Comparison of ENCODE assay signal across 19 cellular contexts in genomic region chr1:29999595-29999994, GRCh38.
DNase-seq lines count a peak whose midpoint lies in the region; ATAC-seq, FAIRE-seq and TF ChIP-seq lines count a peak whose summit lies in the region.
"Had no signal": no experiment of that assay in that cellular context is flagged by ENCODE, and none has a peak within 500 bp of the region (broad histone marks: within the 10 kb centered on the region; RNA-seq: fewer than 3 reads in every experiment).

No MANE protein-coding gene starts in this region.

- no peak for TF ChIP-seq RAD21 in H1 (IDR thresholded peaks at IDR 0.05 in 1 of 2, conservative IDR thresholded peaks at IDR 0.05 in 1 of 2; ENCODE audit: low read depth in 2 of 2, low read length in 2 of 2)

- POLR2A ChIA-PET in H1 (lab: Charles Lee; ENCODE audit: partially characterized antibody) = no interaction called here

- TF ChIP-seq POLR2A in H1 (IDR thresholded peaks at IDR 0.05; ENCODE audit: control extremely low read depth in 1 of 2, low read depth in 2 of 2, low read length in 2 of 2) (no peak), vagina (IDR thresholded peaks at IDR 0.05) (no peak)

- no peak overlapping the region for H3K4me2 ChIP-seq in H1 (ENCODE audit: insufficient read depth in 1 of 2, low read depth in 2 of 2, low read length in 2 of 2)
- H3K4me2 ChIP-seq: A549 had no signal

- no peak for FAIRE-seq in H1 (lab: Jason Lieb, UNC)
- FAIRE-seq: A549, D721Med, G401.6, GM12891 had no signal

- no peak overlapping the region for H2BK120ac ChIP-seq in H1 (replicated peaks; ENCODE audit: low read depth, low read length)

- H3K9me3 ChIP-seq in H1 (ENCODE audit: insufficient read depth in 2 of 2, low read depth in 1 of 2, low read length in 1 of 2) (no peaks in the 10 kb centered on the region), lung (ENCODE audit: control insufficient read depth in 2 of 2, insufficient read depth in 1 of 2, low read length in 1 of 2) (no peaks in the 10 kb centered on the region), vagina (no peaks in the 10 kb centered on the region)
- H3K9me3 ChIP-seq: A549, Caco-2 had no signal

- no peak for TF ChIP-seq CTCF in H1 (IDR thresholded peaks at IDR 0.05; ENCODE audit: control extremely low read depth in 1 of 3, insufficient read depth in 1 of 3, low read depth in 1 of 3, low read length in 3 of 3)
- no peak for TF ChIP-seq CTCF in lung (IDR thresholded peaks at IDR 0.05; ENCODE audit: control extremely low read depth, extremely low read depth)
- TF ChIP-seq CTCF in vagina (IDR thresholded peaks at IDR 0.05) = no peak
- no peak for TF ChIP-seq CTCF in foreskin keratinocyte (conservative IDR thresholded peaks at IDR 0.05)

- H3K18ac ChIP-seq in H1 (ENCODE audit: extremely low read depth, low read length) = no peak overlapping the region

- H4K91ac ChIP-seq in H1 (replicated peaks; ENCODE audit: insufficient read length, low read length) = no peak overlapping the region

- H3K4me1 ChIP-seq in H1 (replicated peaks in 1 of 4; ENCODE audit: control insufficient read depth in 3 of 4, insufficient read depth in 4 of 4, low read length in 3 of 4) = peaks cover 0 to 21% (median 5%) of the 10 kb centered on the region in 4 experiments; a peak in 5 of 7 replicates
- no peaks in the 10 kb centered on the region for H3K4me1 ChIP-seq in lung (ENCODE audit: control insufficient read depth in 2 of 2, insufficient read depth in 2 of 2, low read length in 2 of 2)
- no peaks in the 10 kb centered on the region for H3K4me1 ChIP-seq in vagina
- no peaks in the 10 kb centered on the region for H3K4me1 ChIP-seq in foreskin keratinocyte
- H3K4me1 ChIP-seq: A549, Caco-2 had no signal

- no peak overlapping the region for H3K14ac ChIP-seq in H1 (ENCODE audit: insufficient read length)

- ATAC-seq in lung (ENCODE audit: insufficient read depth, low FRiP score) (no peak), GM21528 (IDR thresholded peaks at IDR 0.05; ENCODE audit: low FRiP score, unreplicated experiment) (no peak), foreskin keratinocyte (no peak)
- ATAC-seq: A549; CD8-positive, alpha-beta T cell had no signal

- no peaks in the 10 kb centered on the region for H3K27me3 ChIP-seq in H1 (replicated peaks in 1 of 4; ENCODE audit: control insufficient read depth in 3 of 4, extremely low read depth in 1 of 4, insufficient read depth in 3 of 4, low read length in 3 of 4)
- H3K27me3 ChIP-seq in lung (ENCODE audit: control insufficient read depth, insufficient read depth) = no peaks in the 10 kb centered on the region
- H3K27me3 ChIP-seq in vagina = no peaks in the 10 kb centered on the region
- no peaks in the 10 kb centered on the region for H3K27me3 ChIP-seq in foreskin keratinocyte
- H3K27me3 ChIP-seq: BLaER1 treated with 17β-estradiol and CSF1 and Interleukin-3, amounts not matched to agents 10 nM and 100 nM had no signal

- 0 out of 2 replicates have a peak overlapping the region, but pooled peaks have one; percentile 44 for H2BK5ac ChIP-seq in H1 (ENCODE audit: low read depth, low read length)

- intact Hi-C loops in vagina (cut with DNase I) = no loop called here

- H3K9ac ChIP-seq in H1 (replicated peaks in 1 of 4; ENCODE audit: extremely low read depth in 1 of 4, low read depth in 3 of 4, low read length in 3 of 4) = no peak overlapping the region
- H3K9ac ChIP-seq: BLaER1 treated with 17β-estradiol and CSF1 and Interleukin-3, amounts not matched to agents 10 nM and 100 nM had no signal

- 0 out of 2 replicates have a peak overlapping the region, but pooled peaks have one; percentile 17 for H2BK12ac ChIP-seq in H1 (ENCODE audit: low read depth, low read length)

- H3K4me3 ChIP-seq in H1 (ENCODE audit: extremely low read depth in 1 of 4, insufficient read depth in 2 of 4, low read depth in 3 of 4, low read length in 4 of 4) (no peak overlapping the region), lung (no peak overlapping the region), vagina (no peak overlapping the region)
- H3K4me3 ChIP-seq: A549; BLaER1 treated with 17β-estradiol and CSF1 and Interleukin-3, amounts not matched to agents 10 nM and 100 nM had no signal

- CTCF ChIA-PET in H1 (lab: Charles Lee; ENCODE audit: partially characterized antibody) = interaction anchor here (1.1 kb wide), 1 partner anchor 8 kb away, joined by 3 read pairs; no protein-coding TSS in a partner anchor

- H3K36me3 ChIP-seq in H1 (ENCODE audit: control insufficient read depth in 2 of 4, insufficient read depth in 4 of 4, low read length in 3 of 4) (no peaks in the 10 kb centered on the region), lung (ENCODE audit: control insufficient read depth in 2 of 2, insufficient read depth in 2 of 2, low read length in 2 of 2) (no peaks in the 10 kb centered on the region), vagina (no peaks in the 10 kb centered on the region)
- H3K36me3 ChIP-seq: BLaER1 treated with 17β-estradiol and CSF1 and Interleukin-3, amounts not matched to agents 10 nM and 100 nM had no signal

- no peak overlapping the region for H2BK15ac ChIP-seq in H1 (ENCODE audit: low read length)

- TF ChIP-seq EP300 in H1 (IDR thresholded peaks at IDR 0.05; ENCODE audit: borderline replicate concordance in 1 of 2, low read depth in 2 of 2, low read length in 2 of 2) = no peak

- H3K23me2 ChIP-seq in H1 (ENCODE audit: low read depth, low read length) = no peaks in the 10 kb centered on the region

- 0 out of 2 replicates have a peak overlapping the region, but pooled peaks have one; percentile 16 for H2AK5ac ChIP-seq in H1 (ENCODE audit: low read depth, low read length)

- no peak overlapping the region for H3K4ac ChIP-seq in H1 (replicated peaks; ENCODE audit: insufficient read length, low read depth, low read length)

- no peaks in the 10 kb centered on the region for H3K79me2 ChIP-seq in H1 (ENCODE audit: control insufficient read depth in 1 of 2, insufficient read depth in 2 of 2, low read length in 2 of 2)

- no peaks in the 10 kb centered on the region for H3K79me1 ChIP-seq in H1 (ENCODE audit: low read depth, low read length)

- H2AFZ ChIP-seq in H1 (ENCODE audit: low read length) = no peak overlapping the region

- no peak overlapping the region for H2BK20ac ChIP-seq in H1 (ENCODE audit: low read length)

- no peaks in the 10 kb centered on the region for H4K20me1 ChIP-seq in H1 (replicated peaks in 1 of 2; ENCODE audit: control insufficient read depth in 1 of 2, insufficient read depth in 2 of 2, low read length in 2 of 2)
- H4K20me1 ChIP-seq: BLaER1 treated with 17β-estradiol and CSF1 and Interleukin-3, amounts not matched to agents 10 nM and 100 nM had no signal

- DNase-seq in H1 (ENCODE audit: low read depth in 1 of 2, low spot score in 2 of 2) = no peak
- DNase-seq in lung (ENCODE audit: low spot score) = peak; percentile 21
- DNase-seq in vagina (ENCODE audit: extremely low spot score in 2 of 2) = peak; percentile 62 to 85
- no peak for DNase-seq in foreskin keratinocyte
- DNase-seq: AML-193; Caco-2; Calu3; CD4-positive, alpha-beta T cell; CD8-positive, alpha-beta T cell; DMS79 treated with DMSO at 0.1 percent for 48 hours; GF-D8 had no signal

- 78% methylated on average over 1 of the region's 1 CpG; no CpG with 5 or more reads in 1 of the 2 experiments for WGBS in H1 (ENCODE audit: extremely low coverage in 1 of 2, insufficient coverage in 1 of 2, insufficient read length in 1 of 2, insufficient replicate concordance in 2 of 2, low coverage in 1 of 2, low lambda C conversion rate in 2 of 2, missing lambda C conversion rate in 1 of 2), 2 experiments
- WGBS in lung, 2 donors = 94 to 100% methylated on average over 1 of the region's 1 CpG

- H3K56ac ChIP-seq in H1 (replicated peaks; ENCODE audit: insufficient read length, low read depth, low read length) = no peak overlapping the region

- H3K27ac ChIP-seq in H1 (ENCODE audit: low read depth, low read length) (no peak overlapping the region), lung (ENCODE audit: low read depth in 1 of 2, low read length in 1 of 2) (no peak overlapping the region), vagina (no peak overlapping the region), foreskin keratinocyte (no peak overlapping the region)
- H3K27ac ChIP-seq: 22Rv1; A549; BLaER1 treated with 17β-estradiol and CSF1 and Interleukin-3, amounts not matched to agents 10 nM and 100 nM; C4-2B had no signal

- no peak overlapping the region for H3K23ac ChIP-seq in H1 (ENCODE audit: insufficient read length)

- no peak overlapping the region for H4K8ac ChIP-seq in H1 (ENCODE audit: extremely low read depth, insufficient read depth, low read length)

- H4K5ac ChIP-seq in H1 (ENCODE audit: insufficient read length, low read depth, low read length) = no peak overlapping the region

TF ChIP-seq in H1, 55 proteins besides CTCF, POLR2A, EP300 and RAD21 (continues in another document):
- no peak for TF ChIP-seq KDM1A (IDR thresholded peaks at IDR 0.05; ENCODE audit: borderline replicate concordance, low read length)
- no peak for TF ChIP-seq BCL11A (IDR thresholded peaks at IDR 0.05; ENCODE audit: low read depth in 2 of 2, low read length in 2 of 2)
- TF ChIP-seq BRCA1 (IDR thresholded peaks at IDR 0.05; ENCODE audit: low read depth, low read length) = no peak
- no peak for TF ChIP-seq MAFK (IDR thresholded peaks at IDR 0.05; ENCODE audit: low read depth, low read length)
- TF ChIP-seq KDM5A (IDR thresholded peaks at IDR 0.05; ENCODE audit: low read length) = no peak
- TF ChIP-seq SRF (IDR thresholded peaks at IDR 0.05; ENCODE audit: low read depth, low read length) = no peak
- TF ChIP-seq SIX5 (IDR thresholded peaks at IDR 0.05; ENCODE audit: low read depth, low read length) = no peak
- TF ChIP-seq TAF7 (optimal IDR thresholded peaks at IDR 0.05; ENCODE audit: borderline replicate concordance, low read depth, low read length) = no peak
- no peak for TF ChIP-seq TEAD4 (IDR thresholded peaks at IDR 0.05; ENCODE audit: low read depth, low read length)
- TF ChIP-seq YY1 (IDR thresholded peaks at IDR 0.05; ENCODE audit: low read depth, low read length) = no peak
- TF ChIP-seq USF2 (IDR thresholded peaks at IDR 0.05; ENCODE audit: low read length) = no peak
- no peak for TF ChIP-seq CHD2 (IDR thresholded peaks at IDR 0.05; ENCODE audit: low read length)
- no peak for TF ChIP-seq POLR2AphosphoS5 (IDR thresholded peaks at IDR 0.05; ENCODE audit: low read depth, low read length)
- TF ChIP-seq SIRT6 (IDR thresholded peaks at IDR 0.05; ENCODE audit: low read length) = no peak
- TF ChIP-seq SIN3A (conservative IDR thresholded peaks at IDR 0.05 in 1 of 2, IDR thresholded peaks at IDR 0.05 in 1 of 2; ENCODE audit: low read depth in 1 of 2, low read length in 2 of 2) = no peak
- TF ChIP-seq PHF8 (conservative IDR thresholded peaks at IDR 0.05; ENCODE audit: low read depth, low read length) = no peak

Comparison
In these comparisons a context has a peak if more than half of its experiments do, and no peak if none do; other contexts are left out.
1. DNase-seq: peak in lung (single experiment) and vagina (2 of 2); none in H1 (0 of 2) and foreskin keratinocyte (0 of 2).